22 cellular contexts compared by ENCODE assay signal in the genomic region with DNA sequence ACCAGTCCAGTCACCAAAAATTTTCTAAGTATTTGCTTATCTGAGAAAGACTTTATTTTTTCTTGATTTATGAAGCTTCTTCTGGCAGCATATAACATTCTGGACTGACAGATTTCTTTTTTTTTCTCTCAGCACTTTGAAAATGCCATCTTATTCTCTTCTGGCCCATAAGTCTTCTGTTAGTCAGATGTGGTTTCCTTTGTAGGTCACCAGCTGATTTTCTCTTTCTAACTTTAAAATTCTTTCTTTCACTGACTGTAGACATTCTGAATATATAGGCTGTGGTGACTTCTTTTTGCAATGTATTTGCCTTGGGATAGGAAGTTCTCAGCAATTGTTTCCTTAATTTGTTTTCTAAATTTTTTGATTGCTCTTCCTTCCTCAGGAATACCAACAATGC.
A peak's percentile ranks its signal among the peaks of the same experiment; 100 is the strongest.
DNase-seq lines count a peak whose midpoint lies in the region; ATAC-seq and TF ChIP-seq lines count a peak whose summit lies in the region.
"Had no signal": no experiment of that assay in that cellular context is flagged by ENCODE, and none has a peak within 500 bp of the region (broad histone marks: within the 10 kb centered on the region; RNA-seq: fewer than 3 reads in every experiment).

No MANE protein-coding gene starts in this region.

- ATAC-seq in HG03135 (IDR thresholded peaks at IDR 0.05; ENCODE audit: unreplicated experiment) (no peak), GM18519 (IDR thresholded peaks at IDR 0.05; ENCODE audit: low FRiP score, unreplicated experiment) (no peak)
- ATAC-seq: GM12878 had no signal

- H3K36me3 Mint-ChIP-seq in activated naive CD4-positive, alpha-beta T cell treated with anti-CD3 and anti-CD28 coated beads, Interleukin-2, amount 10 ng/mL, durations not matched to agents 7 days and 5 days: no peaks in the 10 kb centered on the region

- no peaks in the 10 kb centered on the region for H3K27me3 ChIP-seq in spleen (replicated peaks in 1 of 7)
- H3K27me3 ChIP-seq: BE2C; BLaER1 treated with 17β-estradiol and CSF1 and Interleukin-3, amounts not matched to agents 10 nM and 100 nM had no signal

- peak overlapping the region; percentile 58 for H3K27ac Mint-ChIP-seq in activated naive CD4-positive, alpha-beta T cell treated with anti-CD3 and anti-CD28 coated beads, Interleukin-2, amount 10 ng/mL, durations not matched to agents 7 days and 5 days
- H3K27ac Mint-ChIP-seq: CD14-positive monocyte; CD4-positive, alpha-beta T cell had no signal

- H3K27ac ChIP-seq in spleen: no peak overlapping the region
- H3K27ac ChIP-seq: 22Rv1; BLaER1 treated with 17β-estradiol and CSF1 and Interleukin-3, amounts not matched to agents 10 nM and 100 nM; GM23248 had no signal

- intact Hi-C loops in spleen (cut with DNase I; ENCODE audit: low total_unique reads): no loop called here

- H3K9me3 ChIP-seq in spleen: peaks cover 3 to 63% (median 53%) of the 10 kb centered on the region in 8 donors
- H3K9me3 ChIP-seq: BE2C had no signal

- H3K9me3 Mint-ChIP-seq in activated naive CD4-positive, alpha-beta T cell treated with anti-CD3 and anti-CD28 coated beads, Interleukin-2, amount 10 ng/mL, durations not matched to agents 7 days and 5 days: peaks cover 18% of the 10 kb centered on the region

- H3K36me3 ChIP-seq in spleen: peaks cover 0 to 9% (median 0%) of the 10 kb centered on the region in 6 donors
- H3K36me3 ChIP-seq: BE2C; BLaER1 treated with 17β-estradiol and CSF1 and Interleukin-3, amounts not matched to agents 10 nM and 100 nM had no signal

- no peak overlapping the region for H3K4me3 ChIP-seq in Jurkat, Clone E6-1 (ENCODE audit: low read length)
- no peak overlapping the region for H3K4me3 ChIP-seq in spleen
- H3K4me3 ChIP-seq: BLaER1 treated with 17β-estradiol and CSF1 and Interleukin-3, amounts not matched to agents 10 nM and 100 nM; GM12878; GM23248 had no signal

- DNase-seq in activated naive CD4-positive, alpha-beta T cell treated with anti-CD3 and anti-CD28 coated beads, Interleukin-2, amount 10 ng/mL, durations not matched to agents 7 days and 5 days: no peak
- DNase-seq in activated naive CD4-positive, alpha-beta T cell (lab: John Stamatoyannopoulos, UW): no peak
- DNase-seq in Jurkat, Clone E6-1 (ENCODE audit: low read depth, low spot score): peak; percentile 40
- DNase-seq in amniotic epithelial cell (ENCODE audit: low read depth) (peak; percentile 24), spleen (no peak)
- DNase-seq: ACHN; AML-193; BE2C; CD4-positive, alpha-beta T cell; COR-L47; DMS153; EL; GDM1; GM23248; H7; HCEC 1CT had no signal

- no peak overlapping the region for H3K4me3 Mint-ChIP-seq in activated naive CD4-positive, alpha-beta T cell treated with anti-CD3 and anti-CD28 coated beads, Interleukin-2, amount 10 ng/mL, durations not matched to agents 7 days and 5 days
- H3K4me3 Mint-ChIP-seq: CD14-positive monocyte; CD4-positive, alpha-beta T cell had no signal

- no peaks in the 10 kb centered on the region for H3K27me3 Mint-ChIP-seq in activated naive CD4-positive, alpha-beta T cell treated with anti-CD3 and anti-CD28 coated beads, Interleukin-2, amount 10 ng/mL, durations not matched to agents 7 days and 5 days
- H3K27me3 Mint-ChIP-seq: CD4-positive, alpha-beta T cell had no signal

- no peak for TF ChIP-seq POLR2A in spleen (IDR thresholded peaks at IDR 0.05)

- peaks cover 4% of the 10 kb centered on the region for H3K4me1 Mint-ChIP-seq in activated naive CD4-positive, alpha-beta T cell treated with anti-CD3 and anti-CD28 coated beads, Interleukin-2, amount 10 ng/mL, durations not matched to agents 7 days and 5 days
- H3K4me1 Mint-ChIP-seq: CD14-positive monocyte had no signal

- no peak for TF ChIP-seq CTCF in spleen (IDR thresholded peaks at IDR 0.05 in 8 of 11, conservative IDR thresholded peaks at IDR 0.05 in 3 of 11)

- H3K4me1 ChIP-seq in spleen: no peaks in the 10 kb centered on the region
- H3K4me1 ChIP-seq: BE2C; BLaER1 treated with 17β-estradiol and CSF1 and Interleukin-3, amounts not matched to agents 10 nM and 100 nM had no signal

- CTCF ChIA-PET in activated naive CD4-positive, alpha-beta T cell treated with anti-CD3 and anti-CD28 coated beads, Interleukin-2, amount 10 ng/mL, durations not matched to agents 7 days and 5 days (lab: Charles Lee): interaction anchor here (0.6 kb wide), 1 partner anchor 47 kb away, joined by 3 read pairs; no protein-coding TSS in a partner anchor

Comparison
In these comparisons a context has a peak if more than half of its experiments do, and no peak if none do; other contexts are left out.
1. DNase-seq: peak in Jurkat, Clone E6-1 (single experiment) and amniotic epithelial cell (single experiment); none in activated naive CD4-positive, alpha-beta T cell treated with anti-CD3 and anti-CD28 coated beads, Interleukin-2, amount 10 ng/mL, durations not matched to agents 7 days and 5 days (single experiment), activated naive CD4-positive, alpha-beta T cell (0 of 4) and spleen (single experiment).